1 cellular context compared by ENCODE assay signal in the genomic region with DNA sequence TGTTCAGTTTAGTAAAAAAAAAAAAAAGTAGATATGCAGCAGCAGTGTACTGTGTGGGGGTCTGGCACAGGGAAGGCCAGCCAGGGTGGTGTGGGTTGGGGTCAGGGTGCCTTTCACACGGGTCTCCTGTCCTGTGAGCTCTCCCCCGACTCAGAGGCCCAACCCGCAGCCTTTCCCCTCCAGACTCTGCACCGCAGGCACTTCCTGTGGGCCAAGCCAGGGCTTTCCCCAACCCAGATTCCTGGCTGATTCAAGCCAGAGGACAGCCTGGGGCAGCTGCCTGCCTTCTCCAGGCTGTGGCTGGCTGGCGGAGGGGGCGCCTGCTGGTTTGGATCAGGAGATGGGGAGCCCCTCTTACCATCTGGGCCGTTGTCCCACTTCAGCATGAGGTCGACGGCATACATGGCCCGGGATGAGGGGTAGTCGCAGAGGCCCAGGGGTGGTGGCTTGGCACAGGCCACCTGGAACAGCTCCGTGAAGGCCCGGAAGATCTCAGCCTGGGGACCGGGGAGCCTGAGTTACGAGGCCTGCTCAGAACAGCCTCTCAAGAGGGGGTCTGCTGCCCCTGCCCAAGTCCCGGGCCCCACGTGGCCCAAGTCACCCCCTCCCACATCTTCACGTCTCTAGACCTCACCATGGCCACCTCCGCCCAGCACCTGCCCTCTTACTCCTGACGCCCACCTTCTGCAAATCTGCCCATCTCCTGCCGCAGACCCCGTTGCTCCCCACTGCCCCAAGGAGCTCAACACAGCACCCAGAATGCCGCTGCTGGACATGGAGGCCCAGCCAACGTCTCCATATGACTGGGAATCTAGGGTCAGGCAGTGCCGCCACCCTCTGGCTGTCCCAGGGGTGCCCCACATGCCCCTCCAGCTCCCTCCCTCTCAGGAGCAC.
TF ChIP-seq lines count a peak whose summit lies in the region.

No MANE protein-coding gene starts in this region.

TF ChIP-seq in HepG2, 621 proteins besides CTCF, POLR2A, EP300 and RAD21:
- TF ChIP-seq AGO2 (optimal IDR thresholded peaks at IDR 0.05; ENCODE audit: low read depth, low read length) (peak; percentile 51), SP140L (CRISPR knock-in tag; IDR thresholded peaks at IDR 0.05; ENCODE audit: borderline replicate concordance) (no peak)
